1 cellular context compared by ENCODE assay signal in genomic region chr9:133448487-133448972, GRCh38.
TF ChIP-seq lines count a peak whose summit lies in the region.

No MANE protein-coding gene starts in this region.

TF ChIP-seq in HepG2, 621 proteins besides CTCF, POLR2A, EP300 and RAD21 (continued from another document and continues in another):
- TF ChIP-seq, protein P1, sequence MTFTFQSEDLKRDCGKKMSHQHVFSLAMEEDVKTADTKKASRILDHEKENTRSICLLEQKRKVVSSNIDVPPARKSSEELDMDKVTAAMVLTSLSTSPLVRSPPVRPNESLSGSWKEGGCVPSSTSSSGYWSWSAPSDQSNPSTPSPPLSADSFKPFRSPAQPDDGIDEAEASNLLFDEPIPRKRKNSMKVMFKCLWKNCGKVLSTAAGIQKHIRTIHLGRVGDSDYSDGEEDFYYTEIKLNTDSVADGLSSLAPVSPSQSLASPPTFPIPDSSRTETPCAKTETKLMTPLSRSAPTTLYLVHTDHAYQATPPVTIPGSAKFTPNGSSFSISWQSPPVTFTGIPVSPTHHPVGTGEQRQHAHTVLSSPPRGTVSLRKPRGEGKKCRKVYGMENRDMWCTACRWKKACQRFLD (CRISPR knock-in tag; IDR thresholded peaks at IDR 0.05; ENCODE audit: borderline replicate concordance), result no peak
- no peak for TF ChIP-seq POLR2AphosphoS2 (IDR thresholded peaks at IDR 0.05; ENCODE audit: low read depth, low read length)
- no peak; the same call in 1 of the 2 replicates for TF ChIP-seq PHF20 (CRISPR knock-in tag; IDR thresholded peaks at IDR 0.05)
- no peak for TF ChIP-seq ZNF569 (CRISPR knock-in tag; IDR thresholded peaks at IDR 0.05; ENCODE audit: borderline replicate concordance)
- TF ChIP-seq FOXO1 (CRISPR knock-in tag; IDR thresholded peaks at IDR 0.05), result no peak
- TF ChIP-seq SPEN (CRISPR knock-in tag; IDR thresholded peaks at IDR 0.05; ENCODE audit: low read depth), result no peak
- no peak for TF ChIP-seq ZSCAN20 (CRISPR knock-in tag; IDR thresholded peaks at IDR 0.05; ENCODE audit: borderline replicate concordance)
- TF ChIP-seq TARDBP (CRISPR knock-in tag; IDR thresholded peaks at IDR 0.05), result no peak
- TF ChIP-seq TBX3 (IDR thresholded peaks at IDR 0.05; ENCODE audit: borderline replicate concordance), result no peak
- TF ChIP-seq KLF15 (CRISPR knock-in tag; IDR thresholded peaks at IDR 0.05; ENCODE audit: borderline replicate concordance), result no peak
- TF ChIP-seq KLF12 (CRISPR knock-in tag; IDR thresholded peaks at IDR 0.05; ENCODE audit: borderline replicate concordance), result no peak
- no peak for TF ChIP-seq ZNF225 (CRISPR knock-in tag; IDR thresholded peaks at IDR 0.05)
- no peak for TF ChIP-seq SRF (IDR thresholded peaks at IDR 0.05; ENCODE audit: low read depth, low read length)
- TF ChIP-seq ZNF816 (CRISPR knock-in tag; IDR thresholded peaks at IDR 0.05; ENCODE audit: borderline replicate concordance), result no peak
- no peak for TF ChIP-seq ZNF17 (CRISPR knock-in tag; IDR thresholded peaks at IDR 0.05)
- TF ChIP-seq DNMT1 (CRISPR knock-in tag; IDR thresholded peaks at IDR 0.05), result no peak
- TF ChIP-seq ZNF121 (CRISPR knock-in tag; IDR thresholded peaks at IDR 0.05), result no peak
- TF ChIP-seq MED8 (CRISPR knock-in tag; IDR thresholded peaks at IDR 0.05; ENCODE audit: insufficient replicate concordance), result no peak
- TF ChIP-seq ZNF724P (CRISPR knock-in tag; IDR thresholded peaks at IDR 0.05; ENCODE audit: borderline replicate concordance), result no peak
- no peak for TF ChIP-seq ZMAT3 (CRISPR knock-in tag; conservative IDR thresholded peaks at IDR 0.05)
- TF ChIP-seq ZNF556 (CRISPR knock-in tag; IDR thresholded peaks at IDR 0.05; ENCODE audit: borderline replicate concordance), result no peak
- TF ChIP-seq TFDP2 (CRISPR knock-in tag; IDR thresholded peaks at IDR 0.05), result no peak
- no peak for TF ChIP-seq IKZF4 (CRISPR knock-in tag; IDR thresholded peaks at IDR 0.05; ENCODE audit: borderline replicate concordance, low read depth, not compliant biosample characterization)
- TF ChIP-seq SNAPC2 (CRISPR knock-in tag; IDR thresholded peaks at IDR 0.05), result no peak
- no peak for TF ChIP-seq DMTF1 (CRISPR knock-in tag; IDR thresholded peaks at IDR 0.05)
- TF ChIP-seq, protein P2, sequence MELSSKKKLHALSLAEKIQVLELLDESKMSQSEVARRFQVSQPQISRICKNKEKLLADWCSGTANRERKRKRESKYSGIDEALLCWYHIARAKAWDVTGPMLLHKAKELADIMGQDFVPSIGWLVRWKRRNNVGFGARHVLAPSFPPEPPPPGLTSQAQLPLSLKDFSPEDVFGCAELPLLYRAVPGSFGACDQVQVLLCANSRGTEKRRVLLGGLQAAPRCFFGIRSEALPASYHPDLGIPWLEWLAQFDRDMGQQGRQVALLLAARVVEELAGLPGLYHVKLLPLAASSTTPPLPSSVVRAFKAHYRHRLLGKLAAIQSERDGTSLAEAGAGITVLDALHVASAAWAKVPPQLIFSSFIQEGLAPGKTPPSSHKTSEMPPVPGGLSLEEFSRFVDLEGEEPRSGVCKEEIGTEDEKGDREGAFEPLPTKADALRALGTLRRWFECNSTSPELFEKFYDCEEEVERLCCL (CRISPR knock-in tag; IDR thresholded peaks at IDR 0.05; ENCODE audit: borderline replicate concordance), result no peak
- no peak for TF ChIP-seq ZNF10 (CRISPR knock-in tag; IDR thresholded peaks at IDR 0.05; ENCODE audit: borderline replicate concordance, low read depth)
- no peak for TF ChIP-seq CENPBD1 (CRISPR knock-in tag; IDR thresholded peaks at IDR 0.05; ENCODE audit: borderline replicate concordance, low read depth)
- TF ChIP-seq HNRNPUL1 (IDR thresholded peaks at IDR 0.05; ENCODE audit: low read depth, low read length), result no peak
- TF ChIP-seq ZBTB1 (CRISPR knock-in tag; IDR thresholded peaks at IDR 0.05; ENCODE audit: borderline replicate concordance), result no peak
- no peak for TF ChIP-seq ZNF597 (CRISPR knock-in tag; IDR thresholded peaks at IDR 0.05)
- TF ChIP-seq ELF3 (CRISPR knock-in tag; IDR thresholded peaks at IDR 0.05), result 0 out of 2 replicates have a peak, but pooled peaks have one; percentile 12
- TF ChIP-seq ZNF142 (CRISPR knock-in tag; IDR thresholded peaks at IDR 0.05), result no peak
- TF ChIP-seq NFKB2 (CRISPR knock-in tag; IDR thresholded peaks at IDR 0.05; ENCODE audit: borderline replicate concordance), result no peak; the same call in 1 of the 2 replicates
- no peak for TF ChIP-seq KDM6A (CRISPR knock-in tag; IDR thresholded peaks at IDR 0.05; ENCODE audit: low read depth)
- no peak for TF ChIP-seq ZNF776 (CRISPR knock-in tag; IDR thresholded peaks at IDR 0.05)
- peak; percentile 79 for TF ChIP-seq ZFX (CRISPR knock-in tag; IDR thresholded peaks at IDR 0.05; ENCODE audit: low read depth)
- TF ChIP-seq RBM22 (optimal IDR thresholded peaks at IDR 0.05; ENCODE audit: low read length), result no peak
- TF ChIP-seq THAP9 (CRISPR knock-in tag; IDR thresholded peaks at IDR 0.05; ENCODE audit: borderline replicate concordance), result no peak
- no peak for TF ChIP-seq ZSCAN12 (CRISPR knock-in tag; IDR thresholded peaks at IDR 0.05)
- TF ChIP-seq ZNF251 (CRISPR knock-in tag; IDR thresholded peaks at IDR 0.05), result no peak
- no peak for TF ChIP-seq YEATS4 (CRISPR knock-in tag; IDR thresholded peaks at IDR 0.05; ENCODE audit: borderline replicate concordance)
- TF ChIP-seq, protein P3, sequence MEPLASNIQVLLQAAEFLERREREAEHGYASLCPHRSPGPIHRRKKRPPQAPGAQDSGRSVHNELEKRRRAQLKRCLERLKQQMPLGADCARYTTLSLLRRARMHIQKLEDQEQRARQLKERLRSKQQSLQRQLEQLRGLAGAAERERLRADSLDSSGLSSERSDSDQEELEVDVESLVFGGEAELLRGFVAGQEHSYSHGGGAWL (CRISPR knock-in tag; IDR thresholded peaks at IDR 0.05), result no peak
- TF ChIP-seq, protein P4, sequence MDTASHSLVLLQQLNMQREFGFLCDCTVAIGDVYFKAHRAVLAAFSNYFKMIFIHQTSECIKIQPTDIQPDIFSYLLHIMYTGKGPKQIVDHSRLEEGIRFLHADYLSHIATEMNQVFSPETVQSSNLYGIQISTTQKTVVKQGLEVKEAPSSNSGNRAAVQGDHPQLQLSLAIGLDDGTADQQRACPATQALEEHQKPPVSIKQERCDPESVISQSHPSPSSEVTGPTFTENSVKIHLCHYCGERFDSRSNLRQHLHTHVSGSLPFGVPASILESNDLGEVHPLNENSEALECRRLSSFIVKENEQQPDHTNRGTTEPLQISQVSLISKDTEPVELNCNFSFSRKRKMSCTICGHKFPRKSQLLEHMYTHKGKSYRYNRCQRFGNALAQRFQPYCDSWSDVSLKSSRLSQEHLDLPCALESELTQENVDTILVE (CRISPR knock-in tag; IDR thresholded peaks at IDR 0.05), result no peak
- TF ChIP-seq KLF9 (CRISPR knock-in tag; IDR thresholded peaks at IDR 0.05; ENCODE audit: low read depth), result no peak
- no peak for TF ChIP-seq JUN (CRISPR knock-in tag; IDR thresholded peaks at IDR 0.05)
- TF ChIP-seq TP53 (CRISPR knock-in tag; conservative IDR thresholded peaks at IDR 0.05), result no peak
- TF ChIP-seq FOXK1 (CRISPR knock-in tag; IDR thresholded peaks at IDR 0.05; ENCODE audit: borderline replicate concordance, low read depth), result no peak
- no peak for TF ChIP-seq ZNF737 (CRISPR knock-in tag; IDR thresholded peaks at IDR 0.05; ENCODE audit: borderline replicate concordance)
- TF ChIP-seq IRX3 (CRISPR knock-in tag; IDR thresholded peaks at IDR 0.05; ENCODE audit: borderline replicate concordance, low read depth), result no peak
- no peak for TF ChIP-seq SMYD3 (CRISPR knock-in tag; IDR thresholded peaks at IDR 0.05)
- no peak for TF ChIP-seq ZNF20 (CRISPR knock-in tag; IDR thresholded peaks at IDR 0.05)
- TF ChIP-seq CEBPB (IDR thresholded peaks at IDR 0.05; ENCODE audit: borderline replicate concordance, low read depth, low read length), result no peak
- TF ChIP-seq HNF4A (CRISPR knock-in tag; IDR thresholded peaks at IDR 0.05), result peak; percentile 82
